ENCODE assay signal across 19 cellular contexts in the genomic region with DNA sequence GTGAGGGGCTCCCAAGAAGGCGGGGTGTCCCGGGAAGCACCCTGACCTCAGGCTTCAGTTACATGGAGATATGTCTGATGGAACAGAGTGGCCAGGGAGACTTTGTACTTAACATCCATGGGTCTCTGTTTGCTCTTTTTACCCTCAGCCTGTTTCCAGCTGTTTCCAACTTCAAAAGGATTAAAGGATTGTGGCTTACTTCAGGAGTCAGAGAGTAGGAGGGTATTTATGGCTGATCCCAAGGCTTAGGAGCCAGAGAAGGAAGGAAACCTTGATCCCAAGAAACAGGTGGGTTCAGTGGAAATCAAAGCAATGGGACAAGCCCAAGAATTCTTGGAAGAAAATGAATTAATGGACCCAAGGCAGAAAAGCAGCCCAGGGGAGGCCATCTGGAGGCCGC.
"Had no signal": no experiment of that assay in that cellular context is flagged by ENCODE, and none has a peak within 500 bp of the region (broad histone marks: within the 10 kb centered on the region; RNA-seq: fewer than 3 reads in every experiment).

No MANE protein-coding gene starts in this region.

- H3K27me3 ChIP-seq: gastroesophageal sphincter, heart right ventricle, ovary, spleen, thyroid gland had no signal

- H3K9me3 Mint-ChIP-seq: activated CD4-positive, alpha-beta memory T cell treated with anti-CD3 and anti-CD28 coated beads for 36 hours; activated naive CD8-positive, alpha-beta T cell treated with anti-CD3 and anti-CD28 coated beads, Interleukin-2, amount 10 ng/mL, durations not matched to agents 7 days and 5 days had no signal

- H3K36me3 Mint-ChIP-seq: activated CD4-positive, alpha-beta memory T cell treated with anti-CD3 and anti-CD28 coated beads for 36 hours; activated naive CD8-positive, alpha-beta T cell treated with anti-CD3 and anti-CD28 coated beads, Interleukin-2, amount 10 ng/mL, durations not matched to agents 7 days and 5 days; naive B cell; stimulated activated memory B cell treated with anti-CD40 and anti-IgM and Interleukin-4, amounts not matched to agents 10 μg/mL and 1 μg/mL and 100 μg/mL, for 72 hours; WTC11 had no signal

- H3K27ac ChIP-seq: coronary artery, gastroesophageal sphincter, lower lobe of right lung, ovary, spleen, thyroid gland had no signal

- H3K9me3 ChIP-seq: gastroesophageal sphincter, heart right ventricle, lower lobe of right lung, ovary, spleen, thyroid gland had no signal

- H3K27ac Mint-ChIP-seq: activated CD4-positive, alpha-beta memory T cell treated with anti-CD3 and anti-CD28 coated beads for 36 hours; activated CD4-positive, alpha-beta T cell treated with anti-CD3 and anti-CD28 coated beads for 36 hours; activated naive CD8-positive, alpha-beta T cell treated with anti-CD3 and anti-CD28 coated beads, Interleukin-2, amount 10 ng/mL, durations not matched to agents 7 days and 5 days; naive B cell; stimulated activated memory B cell treated with anti-CD40 and anti-IgM and Interleukin-4, amounts not matched to agents 10 μg/mL and 1 μg/mL and 100 μg/mL, for 72 hours; WTC11 had no signal

- FAIRE-seq: endometrium, TTC549 had no signal

- H3K4me1 ChIP-seq: spleen had no signal

- H3K36me3 ChIP-seq: gastroesophageal sphincter, heart right ventricle, lower lobe of right lung, ovary, spleen, thyroid gland had no signal

- H3K4me3 ChIP-seq: coronary artery, gastroesophageal sphincter, heart right ventricle, lower lobe of right lung, ovary, spleen, thyroid gland had no signal

- H3K4me1 Mint-ChIP-seq: activated CD4-positive, alpha-beta T cell treated with anti-CD3 and anti-CD28 coated beads for 36 hours; naive B cell; stimulated activated memory B cell treated with anti-CD40 and anti-IgM and Interleukin-4, amounts not matched to agents 10 μg/mL and 1 μg/mL and 100 μg/mL, for 72 hours had no signal

- DNase-seq: activated CD4-positive, alpha-beta memory T cell treated with anti-CD3 and anti-CD28 coated beads for 36 hours; activated CD4-positive, alpha-beta T cell treated with anti-CD3 and anti-CD28 coated beads for 36 hours; activated naive CD4-positive, alpha-beta T cell treated with Interleukin-2 at 50 U/mL for 16 hours; activated naive CD8-positive, alpha-beta T cell treated with anti-CD3 and anti-CD28 coated beads, Interleukin-2, amount 10 ng/mL, durations not matched to agents 7 days and 5 days; activated T-cell treated with anti-CD3 and anti-CD28 coated beads for 4 hours; anterior cingulate cortex; heart right ventricle; lower lobe of right lung; naive B cell; ovary; spleen; stimulated activated CD4-positive, alpha-beta T cell treated with anti-CD3 and anti-CD28 coated beads, Interleukin-4, amount 100 ng/mL, for 4 hours; thyroid gland had no signal

- H3K4me3 Mint-ChIP-seq: activated CD4-positive, alpha-beta memory T cell treated with anti-CD3 and anti-CD28 coated beads for 36 hours; activated CD4-positive, alpha-beta T cell treated with anti-CD3 and anti-CD28 coated beads for 36 hours; activated naive CD8-positive, alpha-beta T cell treated with anti-CD3 and anti-CD28 coated beads, Interleukin-2, amount 10 ng/mL, durations not matched to agents 7 days and 5 days; stimulated activated memory B cell treated with anti-CD40 and anti-IgM and Interleukin-4, amounts not matched to agents 10 μg/mL and 1 μg/mL and 100 μg/mL, for 72 hours; WTC11 had no signal
